ENCODE assay signal across 12 cellular contexts in genomic region chr4:144906181-144906895, GRCh38.
DNase-seq lines count a peak whose midpoint lies in the region; ATAC-seq lines count a peak whose summit lies in the region.
"Had no signal": no experiment of that assay in that cellular context is flagged by ENCODE, and none has a peak within 500 bp of the region (broad histone marks: within the 10 kb centered on the region; RNA-seq: fewer than 3 reads in every experiment).

No MANE protein-coding gene starts in this region.

- peak; percentile 77 for DNase-seq in astrocyte of the hippocampus (ENCODE audit: low read depth, low spot score)
- peak; percentile 5 to 59 for DNase-seq in trophoblast cell
- no peak for DNase-seq in activated CD4-positive, alpha-beta T cell treated with anti-CD3 and anti-CD28 coated beads, Interleukin-2, amount 50 U/mL, for 4 hours
- no peak for DNase-seq in posterior vena cava (ENCODE audit: low spot score)
- no peak for DNase-seq in NCI-H82 treated with DMSO at 0.1 percent for 48 hours (lab: John Stamatoyannopoulos, UW; ENCODE audit: unreplicated experiment)
- DNase-seq in AG20443 (ENCODE audit: low spot score): no peak
- DNase-seq: activated CD8-positive, alpha-beta memory T cell treated with anti-CD3 and anti-CD28 coated beads, Interleukin-2, amount 10 ng/mL, durations not matched to agents 7 days and 5 days; Karpas-422; retina had no signal

- no peak overlapping the region for H2AK5ac ChIP-seq in trophoblast cell (ENCODE audit: low read length)

- H2BK120ac ChIP-seq in trophoblast cell (ENCODE audit: insufficient read depth, low read length, poor library complexity): peak overlapping the region; percentile 68

- H3K9me3 ChIP-seq in trophoblast cell (ENCODE audit: insufficient read depth, low read depth, low read length): peaks cover 2% of the 10 kb centered on the region

- H3K4me2 ChIP-seq in trophoblast cell (ENCODE audit: low read length): peak overlapping the region; percentile 32

- H3K27me3 ChIP-seq in trophoblast cell (ENCODE audit: insufficient read depth, low read length): no peaks in the 10 kb centered on the region

- peak overlapping the region; percentile 67 for H3K27ac ChIP-seq in trophoblast cell (ENCODE audit: low read depth, low read length)

- no peak overlapping the region for H4K12ac ChIP-seq in trophoblast cell (ENCODE audit: low read depth, low read length)

- H4K8ac ChIP-seq in trophoblast cell (ENCODE audit: low read depth, low read length): no peak overlapping the region

- peak overlapping the region; percentile 83 for H2BK5ac ChIP-seq in trophoblast cell (ENCODE audit: low read depth, low read length, poor library complexity)

- H3K79me2 ChIP-seq in trophoblast cell (ENCODE audit: control insufficient read depth, insufficient read depth, low read length, poor library complexity): no peaks in the 10 kb centered on the region

- no CpG with 5 or more reads among the region's 5 CpGs for WGBS in trophoblast cell (ENCODE audit: extremely low coverage, insufficient coverage, insufficient read length)

- intact Hi-C loops in posterior vena cava (cut with DNase I): no loop called here

- H4K91ac ChIP-seq in trophoblast cell (ENCODE audit: low read depth, low read length): peak overlapping the region; percentile 33

- no peaks in the 10 kb centered on the region for H3K36me3 ChIP-seq in trophoblast cell (ENCODE audit: control insufficient read depth in 1 of 2, insufficient read depth in 2 of 2, low read length in 2 of 2)

- no peak overlapping the region for H3K14ac ChIP-seq in trophoblast cell (ENCODE audit: low read length)

- no peak overlapping the region for H2AFZ ChIP-seq in trophoblast cell (ENCODE audit: insufficient read depth, low read length, poor library complexity)

- peaks cover 12% of the 10 kb centered on the region for H3K79me1 ChIP-seq in trophoblast cell (ENCODE audit: low read length)

- no peak overlapping the region for H3K9ac ChIP-seq in trophoblast cell (ENCODE audit: low read length)

- peak overlapping the region; percentile 69 for H2BK12ac ChIP-seq in trophoblast cell (ENCODE audit: low read length)

- H3K18ac ChIP-seq in trophoblast cell (ENCODE audit: low read length): peak overlapping the region; percentile 35

- H3K4ac ChIP-seq in trophoblast cell (ENCODE audit: low read depth, low read length): peak overlapping the region; percentile 44

- peaks cover 6 to 9% of the 10 kb centered on the region in 2 experiments for H3K4me1 ChIP-seq in trophoblast cell (ENCODE audit: control insufficient read depth in 1 of 2, insufficient read depth in 2 of 2, low read length in 2 of 2)

- no peak overlapping the region for H3K4me3 ChIP-seq in trophoblast cell (ENCODE audit: low read depth, low read length)

- peak; percentile 50 for ATAC-seq in GM19372 (IDR thresholded peaks at IDR 0.05; ENCODE audit: low read depth, unreplicated experiment)
- peak; percentile 67 for ATAC-seq in HG03103 (IDR thresholded peaks at IDR 0.05; ENCODE audit: low read depth, unreplicated experiment)
- ATAC-seq: activated CD8-positive, alpha-beta memory T cell treated with anti-CD3 and anti-CD28 coated beads, Interleukin-2, amount 10 ng/mL, durations not matched to agents 7 days and 5 days; stimulated activated effector memory CD8-positive, alpha-beta T cell treated with anti-CD3 and anti-CD28 coated beads, Interleukin-12 subunit alpha, Interleukin-12 subunit beta, amount 100 ng/mL, for 72 hours had no signal

- H3K23ac ChIP-seq in trophoblast cell (ENCODE audit: low read length): peak overlapping the region; percentile 56

Comparison
In these comparisons a context has a peak if more than half of its experiments do, and no peak if none do; other contexts are left out.
1. DNase-seq: peak in astrocyte of the hippocampus (single experiment) and trophoblast cell (2 of 2); none in activated CD4-positive, alpha-beta T cell treated with anti-CD3 and anti-CD28 coated beads, Interleukin-2, amount 50 U/mL, for 4 hours (0 of 2), posterior vena cava (single experiment), NCI-H82 treated with DMSO at 0.1 percent for 48 hours (single experiment) and AG20443 (single experiment).